In the genomic region with DNA sequence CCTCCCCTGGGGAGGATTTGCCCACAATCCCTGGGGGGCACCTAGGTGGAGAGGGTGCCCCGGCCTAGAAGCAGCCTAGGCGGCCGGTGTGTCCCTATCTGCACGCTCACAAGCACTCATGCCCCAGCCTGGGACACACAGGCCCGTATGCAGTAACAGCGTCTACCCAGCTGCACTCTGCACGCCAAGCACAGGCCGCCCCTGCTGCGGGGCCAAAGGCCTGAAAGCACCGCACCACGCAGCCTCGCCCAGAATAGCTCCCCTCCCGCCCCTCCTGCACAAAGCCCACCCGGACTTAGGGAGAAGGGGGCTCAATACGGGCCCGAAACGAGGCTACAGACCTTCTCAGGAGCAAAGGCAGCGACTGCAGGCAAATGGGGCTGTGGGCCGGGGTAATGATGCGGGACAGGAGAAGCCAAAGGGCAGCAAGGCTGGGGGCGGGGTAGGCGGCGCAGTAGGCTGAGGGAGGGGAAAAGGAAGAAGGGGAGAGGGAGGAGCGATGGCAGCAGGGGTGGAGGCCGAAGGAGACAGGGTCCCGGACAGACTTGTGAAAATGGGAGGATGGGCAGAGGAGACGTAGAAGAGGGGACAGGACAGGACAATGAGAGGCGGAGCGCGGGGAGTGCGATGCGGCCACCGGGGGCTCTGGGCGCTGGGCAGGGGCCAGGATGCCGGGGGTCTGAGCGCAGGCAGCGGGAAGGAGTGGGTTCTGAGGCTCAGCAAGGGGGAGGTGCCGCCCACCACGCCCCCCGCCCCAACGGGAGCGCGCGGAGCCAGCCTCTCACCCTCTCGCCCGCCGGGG, we compare ENCODE assay signal across 9 cellular contexts. TPM values are rescaled to one million over a fixed set of nuclear protein-coding genes. Genes with fewer than 3 reads are reported as not detected.
DNase-seq lines count a peak whose midpoint lies in the region.
"Had no signal": no experiment of that assay in that cellular context is flagged by ENCODE, and none has a peak within 500 bp of the region (broad histone marks: within the 10 kb centered on the region; RNA-seq: fewer than 3 reads in every experiment).

No MANE protein-coding gene starts in this region.

- H3K36me3 ChIP-seq in endocrine pancreas (ENCODE audit: control insufficient read depth, insufficient read depth, low read length) (no peaks in the 10 kb centered on the region), urinary bladder (ENCODE audit: insufficient read depth) (no peaks in the 10 kb centered on the region)

- H3K9me3 ChIP-seq in endocrine pancreas (ENCODE audit: control insufficient read depth, low read length): no peaks in the 10 kb centered on the region

- H3K9ac ChIP-seq in endocrine pancreas (ENCODE audit: control insufficient read depth, insufficient read depth, low read length): peak overlapping the region; percentile 47

- in situ Hi-C loops in KBM-7 (cut with MboI; ENCODE audit: low pct_unique_long_range_greater_than_20kb, low sequenced_read_pairs): no loop called here

- WGBS in urinary bladder: 36% methylated on average over 47 of the region's 47 CpGs

- peak; percentile 63 for DNase-seq in activated effector memory CD4-positive, alpha-beta T cell treated with anti-CD3 and anti-CD28 coated beads, Interleukin-2, amount 50 U/mL, for 16 hours
- no peak for DNase-seq in activated effector memory CD4-positive, alpha-beta T cell treated with Interleukin-2 at 50 U/mL for 16 hours
- DNase-seq in mucosa of gallbladder (ENCODE audit: low spot score): peak; percentile 11
- no peak for DNase-seq in epidermal melanocyte (ENCODE audit: insufficient read length, low spot score)
- no peak for DNase-seq in KBM-7
- no peak for DNase-seq in germinal center (ENCODE audit: low spot score)
- DNase-seq: CD4-positive, CD25-positive, alpha-beta regulatory T cell had no signal

- no peak overlapping the region for H3K27ac ChIP-seq in urinary bladder (ENCODE audit: low read depth)

- H3K4me1 ChIP-seq in endocrine pancreas (ENCODE audit: control insufficient read depth, insufficient read depth, low read length) (no peaks in the 10 kb centered on the region), urinary bladder (ENCODE audit: insufficient read depth) (no peaks in the 10 kb centered on the region)

- H3K4me3 ChIP-seq in endocrine pancreas (ENCODE audit: control insufficient read depth, insufficient read depth, low read length) (no peak overlapping the region), urinary bladder (ENCODE audit: low read depth, low read length) (peak overlapping the region; percentile 29)

- H3K27me3 ChIP-seq in endocrine pancreas (ENCODE audit: control insufficient read depth, insufficient read depth, low read length): no peaks in the 10 kb centered on the region

RNA-seq across cellular contexts. Expression of a gene that starts 0.5 kb away (rescaled TPM):
- total RNA-seq in mucosa of gallbladder: 14.8 TPM
- total RNA-seq in urinary bladder: 1.2 TPM
- 0.27 TPM for polyA plus RNA-seq in urinary bladder
- total RNA-seq: CD4-positive, CD25-positive, alpha-beta regulatory T cell had no signal
- polyA plus RNA-seq: CD4-positive, CD25-positive, alpha-beta regulatory T cell had no signal

RNA-seq across cellular contexts. Expression of a gene that starts 23.0 kb away (rescaled TPM):
- total RNA-seq in mucosa of gallbladder (1.4 TPM), urinary bladder (2.5 TPM)
- polyA plus RNA-seq in urinary bladder: 5.1 TPM

Comparison
In these comparisons a context has a peak if more than half of its experiments do, and no peak if none do; other contexts are left out.
1. DNase-seq: peak in activated effector memory CD4-positive, alpha-beta T cell treated with anti-CD3 and anti-CD28 coated beads, Interleukin-2, amount 50 U/mL, for 16 hours (single experiment) and mucosa of gallbladder (single experiment); none in activated effector memory CD4-positive, alpha-beta T cell treated with Interleukin-2 at 50 U/mL for 16 hours (single experiment), epidermal melanocyte (single experiment), KBM-7 (single experiment) and germinal center (single experiment).